12 cellular contexts compared by ENCODE assay signal in the genomic region with DNA sequence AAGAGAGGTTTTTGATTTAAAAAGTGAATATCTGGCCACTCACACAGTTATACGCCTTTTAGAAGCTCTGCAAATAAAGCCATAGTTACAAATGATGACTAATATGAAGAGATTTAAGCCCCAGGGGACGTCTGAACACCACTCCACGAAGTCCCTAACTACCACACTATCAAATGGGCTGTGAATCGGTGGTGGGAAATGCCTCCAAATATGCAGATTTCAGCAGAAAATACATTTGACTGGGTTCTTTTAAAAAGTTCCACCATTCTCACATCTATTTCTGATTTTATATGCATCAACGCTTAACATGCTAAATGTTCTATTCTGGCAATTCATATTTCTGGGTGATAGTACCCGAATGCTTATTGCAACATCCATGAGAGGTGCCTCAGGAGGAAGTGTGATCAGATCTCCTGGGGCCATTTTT. TPM values are rescaled to one million over a fixed set of nuclear protein-coding genes. Genes with fewer than 3 reads are reported as not detected.
DNase-seq lines count a peak whose midpoint lies in the region; ATAC-seq, FAIRE-seq and TF ChIP-seq lines count a peak whose summit lies in the region.
"Had no signal": no experiment of that assay in that cellular context is flagged by ENCODE, and none has a peak within 500 bp of the region (broad histone marks: within the 10 kb centered on the region; RNA-seq: fewer than 3 reads in every experiment).

No MANE protein-coding gene starts in this region.

- H3K27ac ChIP-seq in right atrium auricular region: no peak overlapping the region
- no peak overlapping the region for H3K27ac ChIP-seq in Peyer's patch
- no peak overlapping the region for H3K27ac ChIP-seq in HepG2 (ENCODE audit: extremely low read length, insufficient read depth, low read length)

- TF ChIP-seq EP300 in HepG2 (IDR thresholded peaks at IDR 0.05; ENCODE audit: low read depth in 2 of 2, low read length in 2 of 2) (no peak), HepG2 (CRISPR knock-in tag; IDR thresholded peaks at IDR 0.05; ENCODE audit: borderline replicate concordance) (no peak)

- WGBS in HepG2 (ENCODE audit: low lambda C conversion rate): 29% methylated on average over 6 of the region's 6 CpGs

- CTCF ChIA-PET in HepG2 (lab: Yijun Ruan, JAX; ENCODE audit: low intra/inter-chr PET ratio, low total read pairs): no interaction called here

- POLR2A ChIA-PET in HepG2 (lab: Yijun Ruan, JAX): no interaction called here

- TF ChIP-seq POLR2A in Peyer's patch (IDR thresholded peaks at IDR 0.05) (no peak), HepG2 (IDR thresholded peaks at IDR 0.05; ENCODE audit: insufficient read depth in 1 of 2, low read depth in 2 of 2, low read length in 2 of 2) (no peak)

- in situ Hi-C loops in HepG2 (cut with HindIII; ENCODE audit: extremely low pct_ligation_motif_present, low pct_unique_long_range_greater_than_20kb): no loop called here

- no peaks in the 10 kb centered on the region for H3K36me3 ChIP-seq in right atrium auricular region
- no peaks in the 10 kb centered on the region for H3K36me3 ChIP-seq in Peyer's patch
- H3K36me3 ChIP-seq in HepG2 (replicated peaks in 1 of 2; ENCODE audit: control insufficient read depth in 1 of 2, insufficient read depth in 2 of 2, low read length in 2 of 2): no peaks in the 10 kb centered on the region

- H3K4me3 ChIP-seq in right atrium auricular region (no peak overlapping the region), Peyer's patch (no peak overlapping the region), HepG2 (replicated peaks in 1 of 3; ENCODE audit: insufficient read depth in 1 of 3, low read depth in 2 of 3, low read length in 3 of 3) (no peak overlapping the region)

- intact Hi-C loops in HepG2 (cut with micrococcal nuclease; ENCODE audit: unreplicated experiment): no loop called here

- H4K20me1 ChIP-seq in HepG2 (ENCODE audit: insufficient read depth, low read length): no peaks in the 10 kb centered on the region

- H3K9ac ChIP-seq in HepG2 (ENCODE audit: insufficient read depth, low read depth, low read length): no peak overlapping the region

- no peaks in the 10 kb centered on the region for H3K27me3 ChIP-seq in right atrium auricular region
- no peaks in the 10 kb centered on the region for H3K27me3 ChIP-seq in Peyer's patch
- peaks cover 0 to 3% of the 10 kb centered on the region in 2 experiments; a peak in 2 of 5 replicates for H3K27me3 ChIP-seq in HepG2 (ENCODE audit: control insufficient read depth in 1 of 2, insufficient read depth in 2 of 2, low read length in 2 of 2)

- no peak for TF ChIP-seq RAD21 in HepG2 (CRISPR knock-in tag; IDR thresholded peaks at IDR 0.05)

- no peak for FAIRE-seq in HepG2 (lab: Jason Lieb, UNC)
- FAIRE-seq: endometrium had no signal

- H2AFZ ChIP-seq in HepG2 (ENCODE audit: low read length): no peak overlapping the region

- DNase-seq in foreskin melanocyte (peak; percentile 80), right atrium auricular region (ENCODE audit: low spot score) (no peak), Peyer's patch (no peak), HepG2 (ENCODE audit: low spot score) (no peak), NCI-H446 treated with DMSO at 0.1 percent for 48 hours (lab: John Stamatoyannopoulos, UW) (no peak)
- DNase-seq: activated gamma-delta T cell treated with Interleukin-2 at 50 U/mL for 16 hours, right cardiac atrium, T1000 had no signal

- no peak overlapping the region for H3K4me2 ChIP-seq in HepG2 (ENCODE audit: low read depth, low read length)

- TF ChIP-seq CTCF in right atrium auricular region (IDR thresholded peaks at IDR 0.05): no peak
- no peak for TF ChIP-seq CTCF in Peyer's patch (IDR thresholded peaks at IDR 0.05)
- TF ChIP-seq CTCF in HepG2 (CRISPR knock-in tag; IDR thresholded peaks at IDR 0.05): no peak

- ATAC-seq in GM18519 (IDR thresholded peaks at IDR 0.05; ENCODE audit: low FRiP score, unreplicated experiment) (peak; percentile 43), GM21723 (IDR thresholded peaks at IDR 0.05; ENCODE audit: unreplicated experiment) (peak; percentile 56), HG03378 (IDR thresholded peaks at IDR 0.05; ENCODE audit: unreplicated experiment) (peak; percentile 73), HepG2 (no peak)
- ATAC-seq: right cardiac atrium had no signal

- H3K4me1 ChIP-seq in right atrium auricular region: peaks cover 0 to 5% of the 10 kb centered on the region in 2 donors
- no peaks in the 10 kb centered on the region for H3K4me1 ChIP-seq in Peyer's patch
- no peaks in the 10 kb centered on the region for H3K4me1 ChIP-seq in HepG2 (ENCODE audit: insufficient read depth, low read length)

- H3K9me3 ChIP-seq in right atrium auricular region: no peaks in the 10 kb centered on the region
- no peaks in the 10 kb centered on the region for H3K9me3 ChIP-seq in Peyer's patch
- H3K9me3 ChIP-seq in HepG2 (ENCODE audit: low read length): no peaks in the 10 kb centered on the region

- H3K79me2 ChIP-seq in HepG2 (ENCODE audit: insufficient read depth, low read length): no peaks in the 10 kb centered on the region

- no TSS peak for BruUV-seq in HepG2 (replicated peaks; lab: Mats Ljungman, UMichigan)

RNA-seq across cellular contexts. Expression of gene TICAM2, which starts 22.5 kb away (rescaled TPM):
- total RNA-seq in right atrium auricular region (1 to 10 TPM in 1 of 2 donors, under 1 TPM in 1; 0.67 to 1.1 TPM), Peyer's patch (1 to 10 TPM in 1 of 4 donors, under 1 TPM in 1, not detected in 2; 0.80 to 3.3 TPM), HepG2 (2016; rRNA removed; fragmentation: Illumina TruSeq; extraction: Trizol) (0.04 TPM in 1 of 2 replicates, not detected in the other)
- not detected in 2 replicates for total RNA-seq in HepG2 (2016; cell fraction: cytosol; rRNA removed; fragmentation: Illumina TruSeq; extraction: Trizol; ENCODE audit: low read depth)
- 0.06 TPM in 1 of 2 replicates, not detected in the other for total RNA-seq in HepG2 (2016; cell fraction: insoluble cytoplasmic fraction; rRNA removed; fragmentation: Illumina TruSeq; extraction: Trizol)
- total RNA-seq in HepG2 (2016; cell fraction: membrane; rRNA removed; fragmentation: Illumina TruSeq; extraction: Trizol): 0.06 TPM in 1 of 2 replicates, not detected in the other
- total RNA-seq in HepG2 (2016; cell fraction: nucleus; rRNA removed; fragmentation: Illumina TruSeq; extraction: Trizol): not detected in 2 replicates
- not detected in 2 replicates for polyA plus RNA-seq in HepG2 (2011; rRNA removed)
- polyA plus RNA-seq in HepG2 (2011; cell fraction: cytosol; rRNA removed): not detected in 2 replicates
- polyA plus RNA-seq in HepG2 (2011; cell fraction: nucleus; rRNA removed): 0.09 and 0.13 TPM in 2 replicates
- not detected in 2 replicates for polyA plus RNA-seq in HepG2 (2012)
- not detected in 2 replicates for polyA plus RNA-seq in HepG2 (2016; cell fraction: cytosol; fragmentation: Illumina TruSeq; extraction: Trizol; ENCODE audit: low read depth)
- not detected in 2 replicates for polyA plus RNA-seq in HepG2 (2016; cell fraction: insoluble cytoplasmic fraction; fragmentation: Illumina TruSeq; extraction: Trizol; ENCODE audit: low read depth)
- not detected in 2 replicates for polyA plus RNA-seq in HepG2 (2016; cell fraction: membrane; fragmentation: Illumina TruSeq; extraction: Trizol; ENCODE audit: low read depth)
- not detected in 2 replicates for polyA plus RNA-seq in HepG2 (2016; cell fraction: nucleus; fragmentation: Illumina TruSeq; extraction: Trizol; ENCODE audit: insufficient read depth, low read depth)
- polyA minus RNA-seq in HepG2 (2011; rRNA and poly(A)+ RNA removed; ENCODE audit: low replicate concordance): 0.12 TPM in 1 of 2 replicates, not detected in the other
- not detected in 2 replicates for polyA minus RNA-seq in HepG2 (2011; cell fraction: cytosol; rRNA and poly(A)+ RNA removed)
- polyA minus RNA-seq in HepG2 (2011; cell fraction: nucleus; rRNA and poly(A)+ RNA removed): 0.26 and 0.99 TPM in 2 replicates

RNA-seq across cellular contexts. Expression of gene FEM1C, which starts 35.2 kb away (rescaled TPM):
- 10 to 100 TPM; 21.3 to 26.0 TPM for total RNA-seq in right atrium auricular region
- total RNA-seq in Peyer's patch: 10 to 100 TPM; 17.3 to 31.9 (median 28.2) TPM
- total RNA-seq in HepG2 (2016; rRNA removed; fragmentation: Illumina TruSeq; extraction: Trizol): 5.5 and 11.1 TPM in 2 replicates
- 0.61 and 0.62 TPM in 2 replicates for total RNA-seq in HepG2 (2016; cell fraction: cytosol; rRNA removed; fragmentation: Illumina TruSeq; extraction: Trizol; ENCODE audit: low read depth)
- 5.9 and 10.2 TPM in 2 replicates for total RNA-seq in HepG2 (2016; cell fraction: insoluble cytoplasmic fraction; rRNA removed; fragmentation: Illumina TruSeq; extraction: Trizol)
- total RNA-seq in HepG2 (2016; cell fraction: membrane; rRNA removed; fragmentation: Illumina TruSeq; extraction: Trizol): 3.9 and 4.5 TPM in 2 replicates
- 10.2 and 10.6 TPM in 2 replicates for total RNA-seq in HepG2 (2016; cell fraction: nucleus; rRNA removed; fragmentation: Illumina TruSeq; extraction: Trizol)
- 6.1 and 8.3 TPM in 2 replicates for polyA plus RNA-seq in HepG2 (2011; rRNA removed)
- polyA plus RNA-seq in HepG2 (2011; cell fraction: cytosol; rRNA removed): 2.9 and 4.4 TPM in 2 replicates
- 4.6 and 5.1 TPM in 2 replicates for polyA plus RNA-seq in HepG2 (2011; cell fraction: nucleus; rRNA removed)
- polyA plus RNA-seq in HepG2 (2012): 7.4 and 8.4 TPM in 2 replicates
- polyA plus RNA-seq in HepG2 (2016; cell fraction: cytosol; fragmentation: Illumina TruSeq; extraction: Trizol; ENCODE audit: low read depth): 0.19 and 0.23 TPM in 2 replicates
- polyA plus RNA-seq in HepG2 (2016; cell fraction: insoluble cytoplasmic fraction; fragmentation: Illumina TruSeq; extraction: Trizol; ENCODE audit: low read depth): 6.5 and 7.0 TPM in 2 replicates
- polyA plus RNA-seq in HepG2 (2016; cell fraction: membrane; fragmentation: Illumina TruSeq; extraction: Trizol; ENCODE audit: low read depth): 1.5 and 1.7 TPM in 2 replicates
- 12.4 and 13.4 TPM in 2 replicates for polyA plus RNA-seq in HepG2 (2016; cell fraction: nucleus; fragmentation: Illumina TruSeq; extraction: Trizol; ENCODE audit: insufficient read depth, low read depth)
- 6.1 and 8.3 TPM in 2 replicates for polyA minus RNA-seq in HepG2 (2011; rRNA and poly(A)+ RNA removed; ENCODE audit: low replicate concordance)
- 9.9 and 11.2 TPM in 2 replicates for polyA minus RNA-seq in HepG2 (2011; cell fraction: cytosol; rRNA and poly(A)+ RNA removed)
- 17.0 and 21.4 TPM in 2 replicates for polyA minus RNA-seq in HepG2 (2011; cell fraction: nucleus; rRNA and poly(A)+ RNA removed)

RNA-seq across cellular contexts. Expression of gene TMED7, which starts 46.1 kb away (rescaled TPM):
- total RNA-seq in right atrium auricular region (100 to 1,000 TPM in 1 of 2 donors, 10 to 100 TPM in 1; 70.2 to 101 TPM), Peyer's patch (100 to 1,000 TPM in 2 of 4 donors, 10 to 100 TPM in 2; 36.3 to 119 (median 99.7) TPM), HepG2 (2016; rRNA removed; fragmentation: Illumina TruSeq; extraction: Trizol) (89.1 and 113 TPM in 2 replicates)
- 4.8 and 4.9 TPM in 2 replicates for total RNA-seq in HepG2 (2016; cell fraction: cytosol; rRNA removed; fragmentation: Illumina TruSeq; extraction: Trizol; ENCODE audit: low read depth)
- total RNA-seq in HepG2 (2016; cell fraction: insoluble cytoplasmic fraction; rRNA removed; fragmentation: Illumina TruSeq; extraction: Trizol): 96.0 and 111 TPM in 2 replicates
- total RNA-seq in HepG2 (2016; cell fraction: membrane; rRNA removed; fragmentation: Illumina TruSeq; extraction: Trizol): 28.4 and 32.7 TPM in 2 replicates
- total RNA-seq in HepG2 (2016; cell fraction: nucleus; rRNA removed; fragmentation: Illumina TruSeq; extraction: Trizol): 80.6 and 105 TPM in 2 replicates
- 44.2 and 58.0 TPM in 2 replicates for polyA plus RNA-seq in HepG2 (2011; rRNA removed)
- 43.3 and 94.7 TPM in 2 replicates for polyA plus RNA-seq in HepG2 (2011; cell fraction: cytosol; rRNA removed)
- polyA plus RNA-seq in HepG2 (2011; cell fraction: nucleus; rRNA removed): 46.8 and 49.8 TPM in 2 replicates
- 44.2 and 56.3 TPM in 2 replicates for polyA plus RNA-seq in HepG2 (2012)
- polyA plus RNA-seq in HepG2 (2016; cell fraction: cytosol; fragmentation: Illumina TruSeq; extraction: Trizol; ENCODE audit: low read depth): 4.5 and 5.0 TPM in 2 replicates
- 56.3 and 65.7 TPM in 2 replicates for polyA plus RNA-seq in HepG2 (2016; cell fraction: insoluble cytoplasmic fraction; fragmentation: Illumina TruSeq; extraction: Trizol; ENCODE audit: low read depth)
- 15.3 and 15.7 TPM in 2 replicates for polyA plus RNA-seq in HepG2 (2016; cell fraction: membrane; fragmentation: Illumina TruSeq; extraction: Trizol; ENCODE audit: low read depth)
- polyA plus RNA-seq in HepG2 (2016; cell fraction: nucleus; fragmentation: Illumina TruSeq; extraction: Trizol; ENCODE audit: insufficient read depth, low read depth): 90.3 and 92.2 TPM in 2 replicates
- 23.1 and 171 TPM in 2 replicates for polyA minus RNA-seq in HepG2 (2011; rRNA and poly(A)+ RNA removed; ENCODE audit: low replicate concordance)
- 97.3 and 115 TPM in 2 replicates for polyA minus RNA-seq in HepG2 (2011; cell fraction: cytosol; rRNA and poly(A)+ RNA removed)
- 56.7 and 68.0 TPM in 2 replicates for polyA minus RNA-seq in HepG2 (2011; cell fraction: nucleus; rRNA and poly(A)+ RNA removed)
